Comparison of ENCODE assay signal across 2 cellular contexts in the genomic region with DNA sequence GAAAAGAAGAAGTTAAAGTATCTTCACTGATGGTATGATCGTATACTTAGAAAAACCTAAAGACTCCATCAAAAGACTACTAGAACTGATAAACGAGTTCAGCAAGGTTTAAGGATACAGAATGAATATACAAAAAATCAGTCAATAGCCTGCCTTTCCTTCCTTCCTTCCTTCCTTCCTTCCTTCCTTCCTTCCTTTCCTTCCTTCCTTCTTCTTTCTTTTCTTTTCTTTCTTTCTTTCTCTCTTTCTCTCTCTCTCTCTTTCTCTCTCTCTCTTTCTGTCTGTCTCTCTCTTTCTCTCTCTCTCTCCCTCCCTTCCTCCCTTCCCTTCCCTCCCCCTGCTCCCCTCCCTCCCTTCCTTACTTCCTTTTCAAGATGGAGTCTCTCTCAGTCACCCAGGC.
TF ChIP-seq lines count a peak whose summit lies in the region.

No MANE protein-coding gene starts in this region.

TF ChIP-seq in K562, 482 proteins besides CTCF, POLR2A, EP300 and RAD21:
- TF ChIP-seq, protein P1, sequence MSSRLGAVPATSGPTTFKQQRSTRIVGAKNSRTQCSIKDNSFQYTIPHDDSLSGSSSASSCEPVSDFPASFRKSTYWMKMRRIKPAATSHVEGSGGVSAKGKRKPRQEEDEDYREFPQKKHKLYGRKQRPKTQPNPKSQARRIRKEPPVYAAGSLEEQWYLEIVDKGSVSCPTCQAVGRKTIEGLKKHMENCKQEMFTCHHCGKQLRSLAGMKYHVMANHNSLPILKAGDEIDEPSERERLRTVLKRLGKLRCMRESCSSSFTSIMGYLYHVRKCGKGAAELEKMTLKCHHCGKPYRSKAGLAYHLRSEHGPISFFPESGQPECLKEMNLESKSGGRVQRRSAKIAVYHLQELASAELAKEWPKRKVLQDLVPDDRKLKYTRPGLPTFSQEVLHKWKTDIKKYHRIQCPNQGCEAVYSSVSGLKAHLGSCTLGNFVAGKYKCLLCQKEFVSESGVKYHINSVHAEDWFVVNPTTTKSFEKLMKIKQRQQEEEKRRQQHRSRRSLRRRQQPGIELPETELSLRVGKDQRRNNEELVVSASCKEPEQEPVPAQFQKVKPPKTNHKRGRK (tag; IDR thresholded peaks at IDR 0.05) = 0 out of 2 replicates have a peak, but pooled peaks have one; percentile 39
- no peak for TF ChIP-seq NFXL1 (CRISPR knock-in tag; IDR thresholded peaks at IDR 0.05)

TF ChIP-seq in endothelial cell of umbilical vein, 7 proteins besides CTCF, POLR2A, EP300 and RAD21:
- TF ChIP-seq EZH2 (IDR thresholded peaks at IDR 0.05; ENCODE audit: borderline replicate concordance, low read depth, low read length, severe bottlenecking) = no peak
- no peak for TF ChIP-seq MYC (IDR thresholded peaks at IDR 0.05; ENCODE audit: low read depth, low read length)
- no peak for TF ChIP-seq FOS (IDR thresholded peaks at IDR 0.05; ENCODE audit: borderline replicate concordance, insufficient read depth, low read length)
- no peak for TF ChIP-seq JUN (IDR thresholded peaks at IDR 0.05; ENCODE audit: borderline replicate concordance, insufficient read depth, insufficient read length, low read depth)
- TF ChIP-seq, protein P2, sequence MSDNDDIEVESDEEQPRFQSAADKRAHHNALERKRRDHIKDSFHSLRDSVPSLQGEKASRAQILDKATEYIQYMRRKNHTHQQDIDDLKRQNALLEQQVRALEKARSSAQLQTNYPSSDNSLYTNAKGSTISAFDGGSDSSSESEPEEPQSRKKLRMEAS (IDR thresholded peaks at IDR 0.05; ENCODE audit: insufficient read depth, insufficient read length) = no peak
- TF ChIP-seq GATA2 (IDR thresholded peaks at IDR 0.05; ENCODE audit: insufficient read depth, insufficient read length, low read depth, low read length) = no peak
- no peak for TF ChIP-seq POLR2AphosphoS5 (IDR thresholded peaks at IDR 0.05; ENCODE audit: insufficient read depth, low read depth, low read length)
TF ChIP-seq in endothelial cell of umbilical vein: peak in this region for 0.
